ENCODE assay signal across 8 cellular contexts in genomic region chr4:337932-338758, GRCh38. TPM values are rescaled to one million over a fixed set of nuclear protein-coding genes. Genes with fewer than 3 reads are reported as not detected.
DNase-seq lines count a peak whose midpoint lies in the region; ATAC-seq and TF ChIP-seq lines count a peak whose summit lies in the region.

No MANE protein-coding gene starts in this region.

- ATAC-seq in HG03139 (IDR thresholded peaks at IDR 0.05; ENCODE audit: unreplicated experiment): peak; percentile 28
- peak; percentile 34 to 49 for ATAC-seq in activated CD4-positive, CD25-positive, alpha-beta regulatory T cell treated with anti-CD3 and anti-CD28 coated beads, Interleukin-2, amount 50 U/mL, for 24 hours

- H3K4me3 Mint-ChIP-seq in mesothelial cell of epicardium: peak overlapping the region; percentile 100

- peak overlapping the region; percentile 73 to 99 (median 93) for H3K4me3 ChIP-seq in dorsolateral prefrontal cortex

- H3K36me3 Mint-ChIP-seq in mesothelial cell of epicardium: peaks cover 33% of the 10 kb centered on the region

- peak overlapping the region; percentile 43 to 98 (median 92) for H3K27ac ChIP-seq in dorsolateral prefrontal cortex

- H3K27me3 ChIP-seq in dorsolateral prefrontal cortex: no peaks in the 10 kb centered on the region

- H3K4me1 Mint-ChIP-seq in mesothelial cell of epicardium: peaks cover 24% of the 10 kb centered on the region

- no peak for TF ChIP-seq CTCF in dorsolateral prefrontal cortex (IDR thresholded peaks at IDR 0.05 in 54 of 56, conservative IDR thresholded peaks at IDR 0.05 in 2 of 56; ENCODE audit: low read depth in 1 of 56, partially characterized antibody in 56 of 56)
- TF ChIP-seq CTCF in mesothelial cell of epicardium (IDR thresholded peaks at IDR 0.05; ENCODE audit: unreplicated experiment): no peak

- H3K27ac Mint-ChIP-seq in mesothelial cell of epicardium: peak overlapping the region; percentile 100

- peak; percentile 45 for DNase-seq in activated gamma-delta T cell (lab: John Stamatoyannopoulos, UW)
- no peak for DNase-seq in activated gamma-delta T cell treated with Interleukin-2 at 50 U/mL for 16 hours
- DNase-seq in dorsolateral prefrontal cortex: peak in 9 of 10 donors; percentile 14 to 69 (median 51)
- peak in 1 of 2 experiments; percentile 38 for DNase-seq in mesothelial cell of epicardium (ENCODE audit: low spot score in 2 of 2, unreplicated experiment in 2 of 2)
- DNase-seq in stimulated activated CD8-positive, alpha-beta memory T cell treated with anti-CD3 and anti-CD28 coated beads, Interleukin-4, amount 100 ng/mL, for 48 hours: peak; percentile 69
- no peak for DNase-seq in central memory CD4-positive, alpha-beta T cell

- H3K9me3 Mint-ChIP-seq in mesothelial cell of epicardium: peaks cover 22% of the 10 kb centered on the region

- intact Hi-C loops in dorsolateral prefrontal cortex (cut with DNase I): loop anchor here (2.0 to 10.0 kb wide), 3 partner anchors 95 to 216 kb away; partner anchors contain the start of gene ZNF718 (in 1 of the 2)

- H3K27me3 Mint-ChIP-seq in mesothelial cell of epicardium (ENCODE audit: low read depth): no peaks in the 10 kb centered on the region

RNA-seq across cellular contexts. Expression of gene ZNF141, which starts 0.5 kb away (rescaled TPM):
- 10 to 100 TPM; 18.8 to 43.1 (median 31.5) TPM for total RNA-seq in dorsolateral prefrontal cortex
- total RNA-seq in mesothelial cell of epicardium: 28.1 to 32.5 TPM (median 29.8 TPM) in 3 replicates

RNA-seq across cellular contexts. Expression of gene ZNF732, which starts 32.9 kb away (rescaled TPM):
- total RNA-seq in dorsolateral prefrontal cortex (1 to 10 TPM in 14 of 120 experiments, under 1 TPM in 72, not detected in 34; 0.19 to 2.1 (median 0.48) TPM), mesothelial cell of epicardium (1.6 to 2.7 TPM (median 2.0 TPM) in 3 replicates)

Comparison
In these comparisons a context has a peak if more than half of its experiments do, and no peak if none do; other contexts are left out.
1. DNase-seq: peak in activated gamma-delta T cell (single experiment), dorsolateral prefrontal cortex (9 of 10) and stimulated activated CD8-positive, alpha-beta memory T cell treated with anti-CD3 and anti-CD28 coated beads, Interleukin-4, amount 100 ng/mL, for 48 hours (single experiment); none in activated gamma-delta T cell treated with Interleukin-2 at 50 U/mL for 16 hours (single experiment) and central memory CD4-positive, alpha-beta T cell (single experiment).